In genomic region chr9:110125207-110125751, GRCh38 we compare ENCODE assay signal across 8 cellular contexts.
DNase-seq lines count a peak whose midpoint lies in the region; ATAC-seq lines count a peak whose summit lies in the region.

No MANE protein-coding gene starts in this region.

- H3K36me3 ChIP-seq in BLaER1 (no peaks in the 10 kb centered on the region), SJCRH30 (no peaks in the 10 kb centered on the region)

- H3K27ac ChIP-seq in BLaER1 (no peak overlapping the region), SJCRH30 (no peak overlapping the region; the same call in 1 of the 2 replicates)

- H3K4me2 ChIP-seq in BLaER1: peak overlapping the region; percentile 93

- no peak for ATAC-seq in HG03159 (IDR thresholded peaks at IDR 0.05; ENCODE audit: unreplicated experiment)

- H3K9me3 ChIP-seq in BLaER1 (no peaks in the 10 kb centered on the region), SJCRH30 (replicated peaks) (no peaks in the 10 kb centered on the region)

- DNase-seq in SJCRH30 (peak; percentile 43 to 51), foreskin melanocyte (peak; percentile 95), non-pigmented ciliary epithelial cell (ENCODE audit: low read depth) (peak; percentile 85), DMS153 (lab: John Stamatoyannopoulos, UW) (no peak), NCI-H446 (lab: John Stamatoyannopoulos, UW) (no peak)
- DNase-seq in stimulated activated CD4-positive, alpha-beta T cell treated with anti-CD3 and anti-CD28 coated beads, Interleukin-2, amount 100 ng/mL, for 24 hours: no peak

- H4K20me1 ChIP-seq in BLaER1: peaks cover 10% of the 10 kb centered on the region

- H3K27me3 ChIP-seq in BLaER1 (peaks cover 44% of the 10 kb centered on the region), SJCRH30 (no peaks in the 10 kb centered on the region)

- H3K4me1 ChIP-seq in BLaER1 (peaks cover 66% of the 10 kb centered on the region), SJCRH30 (peaks cover 26% of the 10 kb centered on the region)

- H3K4me3 ChIP-seq in BLaER1 (no peak overlapping the region), SJCRH30 (no peak overlapping the region)

- H3K9ac ChIP-seq in BLaER1: no peak overlapping the region

Comparison
In these comparisons a context has a peak if more than half of its experiments do, and no peak if none do; other contexts are left out.
1. DNase-seq: peak in SJCRH30 (2 of 2), foreskin melanocyte (single experiment) and non-pigmented ciliary epithelial cell (single experiment); none in DMS153 (single experiment), NCI-H446 (0 of 2) and stimulated activated CD4-positive, alpha-beta T cell treated with anti-CD3 and anti-CD28 coated beads, Interleukin-2, amount 100 ng/mL, for 24 hours (0 of 2).